7 cellular contexts compared by ENCODE assay signal in the genomic region with DNA sequence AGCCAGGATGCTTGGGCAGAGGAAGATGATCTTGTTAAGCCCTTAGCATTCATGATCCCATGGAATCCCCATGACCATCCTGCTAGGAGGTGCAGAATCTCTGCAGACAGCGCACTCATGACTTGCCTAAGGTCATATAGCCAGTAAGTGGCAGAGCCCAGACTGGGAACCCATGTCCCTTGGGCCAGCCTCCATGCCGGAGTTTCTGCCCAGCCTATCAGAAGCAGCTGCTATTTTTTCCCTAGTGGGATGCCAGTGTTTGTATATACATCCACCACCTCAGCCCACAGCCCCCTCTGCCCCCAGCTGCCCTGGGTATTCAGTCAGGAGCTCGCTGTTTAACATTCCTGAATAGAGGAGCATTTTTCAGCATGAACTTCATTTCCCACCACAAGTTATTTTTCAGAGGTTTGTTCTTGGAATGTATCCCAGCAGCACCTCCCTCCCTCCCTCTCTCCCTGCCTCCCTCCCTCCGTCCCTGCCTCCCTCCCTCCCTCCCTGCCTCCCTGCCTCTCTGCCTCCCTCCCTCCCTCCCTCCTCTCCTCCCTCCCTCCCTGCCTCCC. TPM values are rescaled to one million over a fixed set of nuclear protein-coding genes. Genes with fewer than 3 reads are reported as not detected.
DNase-seq lines count a peak whose midpoint lies in the region; ATAC-seq and TF ChIP-seq lines count a peak whose summit lies in the region.

No MANE protein-coding gene starts in this region.

- TF ChIP-seq CTCF in HL-60 (IDR thresholded peaks at IDR 0.05; ENCODE audit: insufficient read depth, low read length) = no peak
- no peak for TF ChIP-seq CTCF in WERI-Rb-1 (IDR thresholded peaks at IDR 0.05; ENCODE audit: low read depth, low read length)

- no peaks in the 10 kb centered on the region for H3K9me3 ChIP-seq in WERI-Rb-1 (ENCODE audit: severe bottlenecking)

- H3K36me3 ChIP-seq in WERI-Rb-1 = peaks cover 20% of the 10 kb centered on the region

- no peak overlapping the region for H3K4me3 ChIP-seq in HL-60 (replicated peaks; ENCODE audit: insufficient read depth, low read length)
- no peak overlapping the region for H3K4me3 ChIP-seq in WERI-Rb-1 (ENCODE audit: low read depth, low read length)

- H3K27me3 ChIP-seq in HL-60 (ENCODE audit: insufficient read depth, poor library complexity, severe bottlenecking) = no peaks in the 10 kb centered on the region
- H3K27me3 ChIP-seq in WERI-Rb-1 (ENCODE audit: insufficient read depth, low read depth, severe bottlenecking) = no peaks in the 10 kb centered on the region

- H3K27ac ChIP-seq in HL-60 (replicated peaks) (peak overlapping the region; percentile 79), WERI-Rb-1 (peak overlapping the region; percentile 23), temporal lobe (ENCODE audit: low read depth, low read length) (peak overlapping the region; percentile 14)

- DNase-seq in HL-60 (ENCODE audit: low read depth in 1 of 2, low spot score in 1 of 2) (peak in 1 of 2 experiments; percentile 34), WERI-Rb-1 (no peak), iris pigment epithelial cell (ENCODE audit: low read depth) (peak; percentile 64), HPDE6-E6E7 (ENCODE audit: extremely low spot score) (no peak)

- ATAC-seq in GM21526 (IDR thresholded peaks at IDR 0.05; ENCODE audit: low FRiP score, unreplicated experiment) (no peak), GM18861 (IDR thresholded peaks at IDR 0.05; ENCODE audit: unreplicated experiment) (no peak)

RNA-seq across cellular contexts. Expression of a gene that starts 34.4 kb away (rescaled TPM):
- total RNA-seq in temporal lobe = 0.25 TPM

Comparison
In these comparisons a context has a peak if more than half of its experiments do, and no peak if none do; other contexts are left out.
1. H3K27ac ChIP-seq: peak in every context shown above with its lines; median percentile 79 in HL-60; 23 in WERI-Rb-1; 14 in temporal lobe.